8 cellular contexts compared by ENCODE assay signal in genomic region chr1:243101551-243102050, GRCh38.
DNase-seq lines count a peak whose midpoint lies in the region; ATAC-seq and TF ChIP-seq lines count a peak whose summit lies in the region.
"Not testable (repeated sequence)": the region's sequence is repeated elsewhere in the genome, so short reads cannot be mapped to it uniquely, and the experiment has no call there.

No MANE protein-coding gene starts in this region.

- not testable (repeated sequence) for H3K4me1 ChIP-seq in HUES48 (ENCODE audit: control insufficient read depth, insufficient read depth, low read length); neutrophil (ENCODE audit: control insufficient read depth in 1 of 2, insufficient read depth in 1 of 2, low read depth in 1 of 2, low read length in 1 of 2)

- H3K9me3 ChIP-seq in HUES48 (ENCODE audit: control insufficient read depth, insufficient read depth, low read length); neutrophil: not testable (repeated sequence)

- ATAC-seq in GM21786 (IDR thresholded peaks at IDR 0.05; ENCODE audit: unreplicated experiment), result peak; percentile 66
- ATAC-seq in stimulated activated naive B cell treated with anti-CD40 and anti-IgM and Interleukin-4, amounts not matched to agents 10 μg/mL and 1 μg/mL and 100 μg/mL, for 72 hours (replicated peaks), result peak; percentile 92 to 93

- not testable (repeated sequence) for H3K9ac ChIP-seq in HUES48 (ENCODE audit: low read depth, low read length)

- H3K36me3 Mint-ChIP-seq in stimulated activated naive B cell treated with anti-CD40 and anti-IgM and Interleukin-4, amounts not matched to agents 10 μg/mL and 1 μg/mL and 100 μg/mL, for 72 hours, result not testable (repeated sequence)

- H3K4me1 Mint-ChIP-seq in stimulated activated naive B cell treated with anti-CD40 and anti-IgM and Interleukin-4, amounts not matched to agents 10 μg/mL and 1 μg/mL and 100 μg/mL, for 72 hours, result peaks cover 2 to 14% of the 10 kb centered on the region in 2 donors

- DNase-seq in D341Med (ENCODE audit: low spot score), result peak; percentile 83
- peak; percentile 58 for DNase-seq in T-helper 9 cell
- DNase-seq in activated effector memory CD4-positive, alpha-beta T cell treated with Interleukin-2 at 50 U/mL for 16 hours, result peak; percentile 36
- not testable (repeated sequence) for DNase-seq in epithelial cell of proximal tubule (ENCODE audit: low read depth)
- DNase-seq in stimulated activated naive B cell treated with anti-CD40 and anti-IgM and Interleukin-4, amounts not matched to agents 10 μg/mL and 1 μg/mL and 100 μg/mL, for 72 hours, result peak; percentile 47

- H3K27me3 Mint-ChIP-seq in stimulated activated naive B cell treated with anti-CD40 and anti-IgM and Interleukin-4, amounts not matched to agents 10 μg/mL and 1 μg/mL and 100 μg/mL, for 72 hours, result not testable (repeated sequence)

- peak overlapping the region; percentile 78 to 83 for H3K4me3 Mint-ChIP-seq in stimulated activated naive B cell treated with anti-CD40 and anti-IgM and Interleukin-4, amounts not matched to agents 10 μg/mL and 1 μg/mL and 100 μg/mL, for 72 hours

- H3K4me3 ChIP-seq in HUES48 (ENCODE audit: low read depth, low read length) (peak overlapping the region; percentile 50), epithelial cell of proximal tubule (ENCODE audit: low read depth, low read length) (peak overlapping the region; percentile 37), neutrophil (ENCODE audit: low read depth in 1 of 2, low read length in 1 of 2) (peak overlapping the region; percentile 55 to 59)

- H3K27me3 ChIP-seq in HUES48 (ENCODE audit: control insufficient read depth, insufficient read depth, low read length); neutrophil: not testable (repeated sequence)

- peak overlapping the region; percentile 95 for H3K27ac Mint-ChIP-seq in stimulated activated naive B cell treated with anti-CD40 and anti-IgM and Interleukin-4, amounts not matched to agents 10 μg/mL and 1 μg/mL and 100 μg/mL, for 72 hours

- H3K27ac ChIP-seq in HUES48 (ENCODE audit: low read depth, low read length), result not testable (repeated sequence)
- H3K27ac ChIP-seq in neutrophil, result peak overlapping the region; percentile 58

- not testable (repeated sequence) for H3K9me3 Mint-ChIP-seq in stimulated activated naive B cell treated with anti-CD40 and anti-IgM and Interleukin-4, amounts not matched to agents 10 μg/mL and 1 μg/mL and 100 μg/mL, for 72 hours

- TF ChIP-seq CTCF in epithelial cell of proximal tubule (conservative IDR thresholded peaks at IDR 0.05; ENCODE audit: low read depth, low read length); neutrophil (IDR thresholded peaks at IDR 0.05): not testable (repeated sequence)

- H3K36me3 ChIP-seq in HUES48 (ENCODE audit: control insufficient read depth, insufficient read depth, low read length); neutrophil: not testable (repeated sequence)
